ENCODE assay signal across 16 cellular contexts in the genomic region with DNA sequence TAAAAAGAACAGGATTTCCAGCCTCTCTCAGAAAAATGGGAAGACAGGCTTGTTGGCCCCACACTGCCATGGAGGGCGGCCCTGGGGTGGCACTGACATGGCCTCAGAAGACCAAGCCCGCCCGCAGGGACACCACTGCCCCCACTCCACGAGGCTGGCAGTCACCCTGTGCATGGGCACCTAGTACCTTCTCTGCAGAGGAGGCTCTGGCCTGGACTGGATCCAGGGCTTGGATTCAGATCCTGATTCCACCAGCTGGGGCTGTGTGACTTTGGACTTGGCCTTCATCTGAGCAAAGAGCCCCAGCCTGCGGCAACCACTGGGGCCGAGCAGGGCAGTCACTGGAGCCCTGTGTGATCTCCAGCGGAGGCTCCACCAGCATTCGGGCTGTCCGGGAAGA. TPM values are rescaled to one million over a fixed set of nuclear protein-coding genes. Genes with fewer than 3 reads are reported as not detected.
DNase-seq lines count a peak whose midpoint lies in the region; ATAC-seq and TF ChIP-seq lines count a peak whose summit lies in the region.
"Had no signal": no experiment of that assay in that cellular context is flagged by ENCODE, and none has a peak within 500 bp of the region (broad histone marks: within the 10 kb centered on the region; RNA-seq: fewer than 3 reads in every experiment).

No MANE protein-coding gene starts in this region.

- ATAC-seq in natural killer cell treated with Interleukin-12 subunit alpha and Interleukin-12 subunit beta and Interleukin-15 and Interleukin-18, amount 100 ng/mL, for 72 hours, result no peak
- no peak for ATAC-seq in natural killer cell
- ATAC-seq in right lobe of liver, result peak; percentile 37 to 67 (median 52)
- no peak for ATAC-seq in sciatic nerve
- no peak for ATAC-seq in HG03196 (IDR thresholded peaks at IDR 0.05; ENCODE audit: unreplicated experiment)
- ATAC-seq in HG02798 (IDR thresholded peaks at IDR 0.05; ENCODE audit: poor library complexity, unreplicated experiment), result no peak
- ATAC-seq: A549; CD8-positive, alpha-beta T cell had no signal

- peak; percentile 41 for DNase-seq in natural killer cell treated with Interleukin-12 subunit alpha and Interleukin-12 subunit beta and Interleukin-15 and Interleukin-18, amount 100 ng/mL, for 72 hours (ENCODE audit: low spot score)
- DNase-seq in natural killer cell, result no peak
- peak; percentile 73 to 96 (median 90) for DNase-seq in right lobe of liver
- DNase-seq in sciatic nerve (ENCODE audit: low spot score), result peak; percentile 52
- DNase-seq in SHP77 treated with DMSO at 0.1 percent for 48 hours (lab: John Stamatoyannopoulos, UW), result no peak
- DNase-seq: BE2C; CD8-positive, alpha-beta T cell; COR-L47; DMS153; DMS79 treated with DMSO at 0.1 percent for 48 hours; EL had no signal

- H3K4me1 Mint-ChIP-seq in natural killer cell treated with Interleukin-12 subunit alpha and Interleukin-12 subunit beta and Interleukin-15 and Interleukin-18, amount 100 ng/mL, for 72 hours (ENCODE audit: low read depth in 2 of 2), result no peaks in the 10 kb centered on the region
- H3K4me1 Mint-ChIP-seq in natural killer cell, result no peaks in the 10 kb centered on the region
- H3K4me1 Mint-ChIP-seq: CD14-positive monocyte had no signal

- H3K9me3 ChIP-seq in right lobe of liver, result no peaks in the 10 kb centered on the region
- H3K9me3 ChIP-seq: A549, BE2C had no signal

- H3K9me3 Mint-ChIP-seq in natural killer cell treated with Interleukin-12 subunit alpha and Interleukin-12 subunit beta and Interleukin-15 and Interleukin-18, amount 100 ng/mL, for 72 hours, result no peaks in the 10 kb centered on the region
- H3K9me3 Mint-ChIP-seq in natural killer cell, result no peaks in the 10 kb centered on the region
- H3K9me3 Mint-ChIP-seq: CD8-positive, alpha-beta T cell had no signal

- WGBS in right lobe of liver (ENCODE audit: insufficient coverage, low coverage, low lambda C conversion rate, missing lambda C conversion rate), result 30% methylated on average over 9 of the region's 9 CpGs

- TF ChIP-seq CTCF in natural killer cell (IDR thresholded peaks at IDR 0.05), result no peak
- TF ChIP-seq CTCF in VCaP (conservative IDR thresholded peaks at IDR 0.05), result no peak
- no peak for TF ChIP-seq CTCF in right lobe of liver (IDR thresholded peaks at IDR 0.05)

- TF ChIP-seq POLR2A in right lobe of liver (IDR thresholded peaks at IDR 0.05), result no peak

- H3K4me3 Mint-ChIP-seq in natural killer cell treated with Interleukin-12 subunit alpha and Interleukin-12 subunit beta and Interleukin-15 and Interleukin-18, amount 100 ng/mL, for 72 hours, result no peak overlapping the region
- no peak overlapping the region for H3K4me3 Mint-ChIP-seq in natural killer cell
- H3K4me3 Mint-ChIP-seq: CD14-positive monocyte; CD8-positive, alpha-beta T cell had no signal

- H3K36me3 Mint-ChIP-seq in natural killer cell treated with Interleukin-12 subunit alpha and Interleukin-12 subunit beta and Interleukin-15 and Interleukin-18, amount 100 ng/mL, for 72 hours, result no peaks in the 10 kb centered on the region
- no peaks in the 10 kb centered on the region for H3K36me3 Mint-ChIP-seq in natural killer cell

- no peak overlapping the region for H3K4me3 ChIP-seq in right lobe of liver
- H3K4me3 ChIP-seq: A549 had no signal

- peaks cover 0 to 72% (median 32%) of the 10 kb centered on the region in 4 donors for H3K4me1 ChIP-seq in right lobe of liver
- H3K4me1 ChIP-seq: BE2C had no signal

- H3K27me3 ChIP-seq in right lobe of liver, result no peaks in the 10 kb centered on the region
- H3K27me3 ChIP-seq: BE2C had no signal

- intact Hi-C loops in natural killer cell (cut with micrococcal nuclease) (no loop called here), right lobe of liver (cut with DNase I) (loop anchor here in 1 of 2 donors (5.0 kb wide), 1 partner anchor 37 kb away; no protein-coding TSS in a partner anchor), sciatic nerve (cut with DNase I) (no loop called here)

- H3K27me3 Mint-ChIP-seq in natural killer cell treated with Interleukin-12 subunit alpha and Interleukin-12 subunit beta and Interleukin-15 and Interleukin-18, amount 100 ng/mL, for 72 hours, result no peaks in the 10 kb centered on the region
- no peaks in the 10 kb centered on the region for H3K27me3 Mint-ChIP-seq in natural killer cell (ENCODE audit: low read depth in 2 of 2)

- H3K27ac ChIP-seq in VCaP, result peak overlapping the region; percentile 99
- H3K27ac ChIP-seq in right lobe of liver, result peak overlapping the region in 2 of 3 donors; percentile 71 to 99
- H3K27ac ChIP-seq: A549 had no signal

- H3K36me3 ChIP-seq in right lobe of liver, result no peaks in the 10 kb centered on the region
- H3K36me3 ChIP-seq: BE2C had no signal

- no peak overlapping the region for H3K27ac Mint-ChIP-seq in natural killer cell treated with Interleukin-12 subunit alpha and Interleukin-12 subunit beta and Interleukin-15 and Interleukin-18, amount 100 ng/mL, for 72 hours
- H3K27ac Mint-ChIP-seq in natural killer cell, result no peak overlapping the region
- H3K27ac Mint-ChIP-seq: CD14-positive monocyte; CD8-positive, alpha-beta T cell had no signal

RNA-seq across cellular contexts. Expression of a gene that starts 16.8 kb away (rescaled TPM):
- 100 to 1,000 TPM; 195 to 451 TPM for total RNA-seq in natural killer cell treated with Interleukin-12 subunit alpha and Interleukin-12 subunit beta and Interleukin-15 and Interleukin-18, amount 100 ng/mL, for 72 hours
- total RNA-seq in natural killer cell (10 to 100 TPM; 53.8 to 56.2 (median 54.0) TPM), right lobe of liver (100 to 1,000 TPM in 4 of 6 experiments, 10 to 100 TPM in 2; 76.5 to 290 (median 217) TPM), sciatic nerve (280 TPM)

RNA-seq across cellular contexts. Expression of a gene that starts 49.3 kb away (rescaled TPM):
- total RNA-seq in natural killer cell treated with Interleukin-12 subunit alpha and Interleukin-12 subunit beta and Interleukin-15 and Interleukin-18, amount 100 ng/mL, for 72 hours, result 100 to 1,000 TPM; 125 to 196 TPM
- 100 to 1,000 TPM; 122 to 144 (median 136) TPM for total RNA-seq in natural killer cell
- 100 to 1,000 TPM in 2 of 6 experiments, 10 to 100 TPM in 4; 61.8 to 115 (median 89.9) TPM for total RNA-seq in right lobe of liver
- 57.1 TPM for total RNA-seq in sciatic nerve

Comparison
In these comparisons a context has a peak if more than half of its experiments do, and no peak if none do; other contexts are left out.
1. DNase-seq: peak in natural killer cell treated with Interleukin-12 subunit alpha and Interleukin-12 subunit beta and Interleukin-15 and Interleukin-18, amount 100 ng/mL, for 72 hours (single experiment), right lobe of liver (3 of 3) and sciatic nerve (single experiment); none in natural killer cell (single experiment) and SHP77 treated with DMSO at 0.1 percent for 48 hours (single experiment).
2. ATAC-seq: peak in right lobe of liver (4 of 4); none in natural killer cell treated with Interleukin-12 subunit alpha and Interleukin-12 subunit beta and Interleukin-15 and Interleukin-18, amount 100 ng/mL, for 72 hours (0 of 2), natural killer cell (0 of 3), sciatic nerve (single experiment), HG03196 (single experiment) and HG02798 (single experiment).